Comparison of ENCODE assay signal across 8 cellular contexts in the genomic region with DNA sequence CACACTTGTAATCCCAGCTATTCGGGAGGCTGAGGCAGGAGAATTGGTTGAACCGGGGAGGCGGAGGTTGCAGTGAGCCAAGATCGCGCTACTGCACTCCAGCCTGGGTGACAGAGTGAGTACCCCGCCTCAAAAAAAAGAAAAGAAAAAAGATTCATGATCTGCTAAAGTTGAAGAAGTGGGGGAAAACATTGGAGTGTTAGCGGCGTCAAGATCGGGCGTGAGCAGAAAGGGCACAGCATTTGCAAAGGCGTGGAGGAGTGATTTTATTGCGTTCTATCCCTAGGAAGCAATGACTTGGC. TPM values are rescaled to one million over a fixed set of nuclear protein-coding genes. Genes with fewer than 3 reads are reported as not detected.
DNase-seq lines count a peak whose midpoint lies in the region; ATAC-seq and TF ChIP-seq lines count a peak whose summit lies in the region.

No MANE protein-coding gene starts in this region.

- H3K27ac Mint-ChIP-seq in activated naive CD4-positive, alpha-beta T cell treated with anti-CD3 and anti-CD28 coated beads for 36 hours, result peak overlapping the region; percentile 82

- H3K27me3 Mint-ChIP-seq in activated naive CD4-positive, alpha-beta T cell treated with anti-CD3 and anti-CD28 coated beads for 36 hours (ENCODE audit: low read depth), result no peaks in the 10 kb centered on the region

- H3K4me3 Mint-ChIP-seq in activated naive CD4-positive, alpha-beta T cell treated with anti-CD3 and anti-CD28 coated beads for 36 hours, result peak overlapping the region; percentile 74

- H3K27ac ChIP-seq in lower lobe of right lung, result peak overlapping the region; percentile 71
- peak overlapping the region; percentile 62 for H3K27ac ChIP-seq in thymus (ENCODE audit: low read depth)

- ATAC-seq in lower lobe of right lung (no peak), GM18870 (IDR thresholded peaks at IDR 0.05; ENCODE audit: unreplicated experiment) (no peak)

- TF ChIP-seq CTCF in lower lobe of right lung (IDR thresholded peaks at IDR 0.05), result no peak

- H3K4me1 ChIP-seq in adipocyte (ENCODE audit: control insufficient read depth, insufficient read depth, low read length), result peaks cover 20% of the 10 kb centered on the region
- H3K4me1 ChIP-seq in lower lobe of right lung, result peaks cover 38% of the 10 kb centered on the region
- peaks cover 33% of the 10 kb centered on the region for H3K4me1 ChIP-seq in thymus (ENCODE audit: control insufficient read depth, insufficient read depth, low read length)

- CTCF ChIA-PET in activated naive CD4-positive, alpha-beta T cell treated with anti-CD3 and anti-CD28 coated beads for 36 hours (lab: Charles Lee), result interaction anchor here (0.5 to 6.6 kb wide), 22 partner anchors 10 to 317 kb away, joined by 3 to 99 read pairs (median 5); partner anchors contain the start of genes QTRT1 and TMED1

- peak overlapping the region; percentile 61 for H3K4me3 ChIP-seq in adipocyte (ENCODE audit: low read length)
- H3K4me3 ChIP-seq in lower lobe of right lung, result peak overlapping the region; percentile 33
- H3K4me3 ChIP-seq in thymus (ENCODE audit: low read length), result peak overlapping the region; percentile 100

- H3K36me3 Mint-ChIP-seq in activated naive CD4-positive, alpha-beta T cell treated with anti-CD3 and anti-CD28 coated beads for 36 hours (ENCODE audit: low read depth), result peaks cover 6% of the 10 kb centered on the region

- H3K27me3 ChIP-seq in adipocyte (replicated peaks; ENCODE audit: control insufficient read depth, insufficient read depth, low read length) (no peaks in the 10 kb centered on the region), lower lobe of right lung (ENCODE audit: low read depth) (no peaks in the 10 kb centered on the region), thymus (ENCODE audit: control insufficient read depth, insufficient read depth) (no peaks in the 10 kb centered on the region)

- no peaks in the 10 kb centered on the region for H3K9me3 Mint-ChIP-seq in activated naive CD4-positive, alpha-beta T cell treated with anti-CD3 and anti-CD28 coated beads for 36 hours

- H3K9me3 ChIP-seq in adipocyte (ENCODE audit: control insufficient read depth, low read length), result no peaks in the 10 kb centered on the region
- H3K9me3 ChIP-seq in lower lobe of right lung, result no peaks in the 10 kb centered on the region
- H3K9me3 ChIP-seq in thymus (ENCODE audit: control insufficient read depth), result no peaks in the 10 kb centered on the region

- peaks cover 11% of the 10 kb centered on the region for H3K36me3 ChIP-seq in adipocyte (ENCODE audit: control insufficient read depth, insufficient read depth, low read length, severe bottlenecking)
- H3K36me3 ChIP-seq in lower lobe of right lung, result peaks cover 22% of the 10 kb centered on the region
- H3K36me3 ChIP-seq in thymus (ENCODE audit: control insufficient read depth, insufficient read depth), result peaks cover 7% of the 10 kb centered on the region

- 33% methylated on average over 12 of the region's 12 CpGs for WGBS in thymus

- peak overlapping the region; percentile 68 for H3K9ac ChIP-seq in adipocyte (ENCODE audit: low read length)

- intact Hi-C loops in activated naive CD4-positive, alpha-beta T cell treated with anti-CD3 and anti-CD28 coated beads for 36 hours (cut with micrococcal nuclease), result loop anchor here (1.0 to 5.0 kb wide), 15 partner anchors 14 to 211 kb away; partner anchors contain the start of genes CARM1, TIMM29, TMED1 and YIPF2
- intact Hi-C loops in lower lobe of right lung (cut with DNase I), result no loop called here

- H3K4me1 Mint-ChIP-seq in activated naive CD4-positive, alpha-beta T cell treated with anti-CD3 and anti-CD28 coated beads for 36 hours (ENCODE audit: low read depth), result peaks cover 31% of the 10 kb centered on the region

- no peak for DNase-seq in activated naive CD4-positive, alpha-beta T cell treated with anti-CD3 and anti-CD28 coated beads for 36 hours
- DNase-seq in activated naive CD4-positive, alpha-beta T cell treated with anti-CD3 and anti-CD28 coated beads, Interleukin-2, amount 50 U/mL, for 16 hours, result no peak
- DNase-seq in adipocyte (ENCODE audit: low read depth) (no peak), lower lobe of right lung (no peak), NCI-H1930 (lab: John Stamatoyannopoulos, UW) (no peak), HK-2 (ENCODE audit: unreplicated experiment) (no peak)

RNA-seq across cellular contexts. Expression of gene DNM2, which starts 0.9 kb away (rescaled TPM):
- total RNA-seq in activated naive CD4-positive, alpha-beta T cell treated with anti-CD3 and anti-CD28 coated beads for 36 hours, result 100 to 1,000 TPM; 144 to 148 TPM
- 282 TPM for total RNA-seq in lower lobe of right lung
- polyA plus RNA-seq in thymus, result 102 TPM

RNA-seq across cellular contexts. Expression of gene QTRT1, which starts 15.8 kb away (rescaled TPM):
- 10 to 100 TPM; 48.9 to 51.3 TPM for total RNA-seq in activated naive CD4-positive, alpha-beta T cell treated with anti-CD3 and anti-CD28 coated beads for 36 hours
- 29.7 TPM for total RNA-seq in lower lobe of right lung
- polyA plus RNA-seq in thymus, result 72.1 TPM

Comparison
In these comparisons a context has a peak if more than half of its experiments do, and no peak if none do; other contexts are left out.
1. H3K4me3 ChIP-seq: peak in every context shown above with its lines; median percentile 100 in thymus; 61 in adipocyte; 33 in lower lobe of right lung.